8 cellular contexts compared by ENCODE assay signal in genomic region chr6:163354779-163355431, GRCh38. TPM values are rescaled to one million over a fixed set of nuclear protein-coding genes. Genes with fewer than 3 reads are reported as not detected.
DNase-seq lines count a peak whose midpoint lies in the region; ATAC-seq, FAIRE-seq and TF ChIP-seq lines count a peak whose summit lies in the region.

No MANE protein-coding gene starts in this region.

- no peaks in the 10 kb centered on the region for H3K79me2 ChIP-seq in keratinocyte (ENCODE audit: control insufficient read depth, insufficient read depth, low read length)

- dilution Hi-C loops in keratinocyte (cut with MboI; ENCODE audit: extremely low pct_ligation_motif_present, low sequenced_read_pairs): no loop called here

- H3K27ac Mint-ChIP-seq in activated T-helper 2 cell treated with anti-CD3 and anti-CD28 coated beads, Interferon-gamma antibody, Interleukin-2, Interleukin-4, amounts not matched to agents 10 μg/mL and 5 μg/mL and 100 μg/mL, durations not matched to agents 14 hours and 24 hours and 36 hours: no peak overlapping the region
- H3K27ac Mint-ChIP-seq in activated naive CD4-positive, alpha-beta T cell treated with anti-CD3 and anti-CD28 coated beads for 36 hours: no peak overlapping the region

- H4K20me1 ChIP-seq in keratinocyte (ENCODE audit: control insufficient read depth, extremely low read depth, insufficient read depth, low read length): no peaks in the 10 kb centered on the region

- no peak for TF ChIP-seq POLR2A in testis (IDR thresholded peaks at IDR 0.05)

- no peaks in the 10 kb centered on the region for H3K4me1 Mint-ChIP-seq in activated T-helper 2 cell treated with anti-CD3 and anti-CD28 coated beads, Interferon-gamma antibody, Interleukin-2, Interleukin-4, amounts not matched to agents 10 μg/mL and 5 μg/mL and 100 μg/mL, durations not matched to agents 14 hours and 24 hours and 36 hours (ENCODE audit: low read depth)
- no peaks in the 10 kb centered on the region for H3K4me1 Mint-ChIP-seq in activated naive CD4-positive, alpha-beta T cell treated with anti-CD3 and anti-CD28 coated beads for 36 hours (ENCODE audit: low read depth)

- H3K27me3 ChIP-seq in keratinocyte (ENCODE audit: control insufficient read depth, extremely low read depth, insufficient read depth, low read length) (no peaks in the 10 kb centered on the region), testis (no peaks in the 10 kb centered on the region)
- no peaks in the 10 kb centered on the region for H3K27me3 ChIP-seq in effector memory CD4-positive, alpha-beta T cell (replicated peaks; ENCODE audit: control insufficient read depth, insufficient read depth, low read length, poor library complexity, severe bottlenecking)

- peak; percentile 85 for ATAC-seq in HG02759 (IDR thresholded peaks at IDR 0.05; ENCODE audit: unreplicated experiment)

- peak overlapping the region; percentile 39 for H2AFZ ChIP-seq in keratinocyte (ENCODE audit: control insufficient read depth, low read length)

- H3K4me1 ChIP-seq in keratinocyte (ENCODE audit: control insufficient read depth, extremely low read depth, insufficient read depth, low read length) (peaks cover 17% of the 10 kb centered on the region), testis (peaks cover 51% of the 10 kb centered on the region)
- no peaks in the 10 kb centered on the region for H3K4me1 ChIP-seq in effector memory CD4-positive, alpha-beta T cell (ENCODE audit: control insufficient read depth, insufficient read depth, low read length, poor library complexity, severe bottlenecking)

- H3K4me3 ChIP-seq in keratinocyte (ENCODE audit: control insufficient read depth in 2 of 3, extremely low read depth in 1 of 3, insufficient read depth in 2 of 3, low read depth in 1 of 3, low read length in 3 of 3) (no peak overlapping the region), testis (no peak overlapping the region)
- H3K4me3 ChIP-seq in effector memory CD4-positive, alpha-beta T cell (ENCODE audit: insufficient read depth, low read depth, low read length, poor library complexity, severe bottlenecking): no peak overlapping the region

- no peak overlapping the region for H3K4me2 ChIP-seq in keratinocyte (ENCODE audit: control insufficient read depth, extremely low read depth, insufficient read depth, low read depth, low read length)

- WGBS in testis, 2 donors: 27 to 29% methylated on average over 11 of the region's 11 CpGs

- CTCF ChIA-PET in activated naive CD4-positive, alpha-beta T cell treated with anti-CD3 and anti-CD28 coated beads for 36 hours (lab: Charles Lee): no interaction called here

- intact Hi-C loops in testis (cut with DNase I; ENCODE audit: low total_unique reads): no loop called here
- intact Hi-C loops in activated T-helper 2 cell treated with anti-CD3 and anti-CD28 coated beads, Interferon-gamma antibody, Interleukin-2, Interleukin-4, amounts not matched to agents 10 μg/mL and 5 μg/mL and 100 μg/mL, durations not matched to agents 14 hours and 24 hours and 36 hours (cut with micrococcal nuclease): no loop called here
- intact Hi-C loops in activated naive CD4-positive, alpha-beta T cell treated with anti-CD3 and anti-CD28 coated beads for 36 hours (cut with micrococcal nuclease): no loop called here

- H3K4me3 Mint-ChIP-seq in activated T-helper 2 cell treated with anti-CD3 and anti-CD28 coated beads, Interferon-gamma antibody, Interleukin-2, Interleukin-4, amounts not matched to agents 10 μg/mL and 5 μg/mL and 100 μg/mL, durations not matched to agents 14 hours and 24 hours and 36 hours (ENCODE audit: low read depth): no peak overlapping the region
- H3K4me3 Mint-ChIP-seq in activated naive CD4-positive, alpha-beta T cell treated with anti-CD3 and anti-CD28 coated beads for 36 hours: no peak overlapping the region

- no peaks in the 10 kb centered on the region for H3K9me3 ChIP-seq in keratinocyte (ENCODE audit: control insufficient read depth, low read depth, low read length)
- no peaks in the 10 kb centered on the region for H3K9me3 ChIP-seq in testis
- no peaks in the 10 kb centered on the region for H3K9me3 ChIP-seq in effector memory CD4-positive, alpha-beta T cell (ENCODE audit: control insufficient read depth, low read length)

- H3K9ac ChIP-seq in keratinocyte (ENCODE audit: control insufficient read depth, extremely low read depth, insufficient read depth, low read length): no peak overlapping the region

- H3K9me1 ChIP-seq in keratinocyte (ENCODE audit: control insufficient read depth, extremely low read depth, insufficient read depth, low read length): no peaks in the 10 kb centered on the region

- H3K9me3 Mint-ChIP-seq in activated T-helper 2 cell treated with anti-CD3 and anti-CD28 coated beads, Interferon-gamma antibody, Interleukin-2, Interleukin-4, amounts not matched to agents 10 μg/mL and 5 μg/mL and 100 μg/mL, durations not matched to agents 14 hours and 24 hours and 36 hours: no peaks in the 10 kb centered on the region
- no peaks in the 10 kb centered on the region for H3K9me3 Mint-ChIP-seq in activated naive CD4-positive, alpha-beta T cell treated with anti-CD3 and anti-CD28 coated beads for 36 hours

- no peaks in the 10 kb centered on the region for H3K27me3 Mint-ChIP-seq in activated T-helper 2 cell treated with anti-CD3 and anti-CD28 coated beads, Interferon-gamma antibody, Interleukin-2, Interleukin-4, amounts not matched to agents 10 μg/mL and 5 μg/mL and 100 μg/mL, durations not matched to agents 14 hours and 24 hours and 36 hours (ENCODE audit: low read depth)
- peaks cover 3% of the 10 kb centered on the region for H3K27me3 Mint-ChIP-seq in activated naive CD4-positive, alpha-beta T cell treated with anti-CD3 and anti-CD28 coated beads for 36 hours (ENCODE audit: low read depth)

- H3K36me3 ChIP-seq in keratinocyte (ENCODE audit: control insufficient read depth in 2 of 2, extremely low read depth in 1 of 2, insufficient read depth in 2 of 2, low read length in 2 of 2): no peaks in the 10 kb centered on the region
- no peaks in the 10 kb centered on the region for H3K36me3 ChIP-seq in testis (ENCODE audit: low read depth, missing control alignments)
- H3K36me3 ChIP-seq in effector memory CD4-positive, alpha-beta T cell (ENCODE audit: control insufficient read depth, insufficient read depth, low read length): no peaks in the 10 kb centered on the region

- no peak for FAIRE-seq in keratinocyte (lab: Jason Lieb, UNC)

- DNase-seq in C1 segment of cervical spinal cord (lab: John Stamatoyannopoulos, UW): peak in 9 of 14 donors; percentile 27 to 77 (median 62)
- DNase-seq in SIG-M5 treated with dmso at 0.1 percent for 504 hours (lab: John Stamatoyannopoulos, UW; ENCODE audit: unreplicated experiment): peak; percentile 77
- no peak for DNase-seq in keratinocyte (ENCODE audit: low read depth, low spot score)
- DNase-seq in testis: peak; percentile 88
- DNase-seq in activated T-helper 2 cell treated with anti-CD3 and anti-CD28 coated beads, Interferon-gamma antibody, Interleukin-2, Interleukin-4, amounts not matched to agents 10 μg/mL and 5 μg/mL and 100 μg/mL, durations not matched to agents 14 hours and 24 hours and 36 hours (ENCODE audit: low spot score): no peak
- no peak for DNase-seq in effector memory CD4-positive, alpha-beta T cell
- no peak for DNase-seq in activated naive CD4-positive, alpha-beta T cell treated with anti-CD3 and anti-CD28 coated beads for 36 hours

- H3K36me3 Mint-ChIP-seq in activated T-helper 2 cell treated with anti-CD3 and anti-CD28 coated beads, Interferon-gamma antibody, Interleukin-2, Interleukin-4, amounts not matched to agents 10 μg/mL and 5 μg/mL and 100 μg/mL, durations not matched to agents 14 hours and 24 hours and 36 hours (ENCODE audit: low read depth): no peaks in the 10 kb centered on the region
- no peaks in the 10 kb centered on the region for H3K36me3 Mint-ChIP-seq in activated naive CD4-positive, alpha-beta T cell treated with anti-CD3 and anti-CD28 coated beads for 36 hours (ENCODE audit: low read depth)

- H3K27ac ChIP-seq in keratinocyte (ENCODE audit: control insufficient read depth, insufficient read depth, low read length): no peak overlapping the region
- peak overlapping the region; percentile 11 to 66 for H3K27ac ChIP-seq in testis
- no peak overlapping the region for H3K27ac ChIP-seq in effector memory CD4-positive, alpha-beta T cell (ENCODE audit: insufficient read depth, low read length, poor library complexity, severe bottlenecking)

- TF ChIP-seq CTCF in keratinocyte (optimal IDR thresholded peaks at IDR 0.05 in 1 of 3, IDR thresholded peaks at IDR 0.05 in 1 of 3, conservative IDR thresholded peaks at IDR 0.05 in 1 of 3; ENCODE audit: extremely low read depth in 1 of 3, insufficient read depth in 2 of 3, low read length in 3 of 3) (no peak), testis (IDR thresholded peaks at IDR 0.05) (no peak)

RNA-seq across cellular contexts. Expression of gene QKI, which starts 59.6 kb away (rescaled TPM):
- polyA plus RNA-seq in keratinocyte (44.7 to 82.8 TPM (median 53.3 TPM) in 3 replicates), testis (ENCODE audit: insufficient read depth, low read depth, low replicate concordance) (148 TPM)
- 99.8 TPM for polyA plus RNA-seq in keratinocyte (2011; ENCODE audit: low read depth)
- 53.5 and 69.8 TPM in 2 replicates for polyA plus RNA-seq in keratinocyte (2011; cell fraction: cytosol; rRNA removed)
- polyA plus RNA-seq in keratinocyte (2011; cell fraction: nucleus; rRNA removed): 66.5 and 75.1 TPM in 2 replicates
- polyA plus RNA-seq in keratinocyte (2012; ENCODE audit: low replicate concordance): 38.5 and 47.5 TPM in 2 replicates
- polyA minus RNA-seq in keratinocyte: 135 to 160 TPM (median 157 TPM) in 3 replicates
- 79.2 TPM for polyA minus RNA-seq in keratinocyte (2011; cell fraction: cytosol; rRNA and poly(A)+ RNA removed)
- 79.6 and 101 TPM in 2 replicates for polyA minus RNA-seq in keratinocyte (2011; cell fraction: nucleus; rRNA and poly(A)+ RNA removed)
- 100 to 1,000 TPM; 315 to 366 TPM for total RNA-seq in testis
- 64.0 and 65.1 TPM in 2 replicates for total RNA-seq in activated T-helper 2 cell treated with anti-CD3 and anti-CD28 coated beads, Interferon-gamma antibody, Interleukin-2, Interleukin-4, amounts not matched to agents 10 μg/mL and 5 μg/mL and 100 μg/mL, durations not matched to agents 14 hours and 24 hours and 36 hours
- total RNA-seq in activated naive CD4-positive, alpha-beta T cell treated with anti-CD3 and anti-CD28 coated beads for 36 hours: 10 to 100 TPM; 34.6 to 38.4 TPM

Comparison
In these comparisons a context has a peak if more than half of its experiments do, and no peak if none do; other contexts are left out.
1. DNase-seq: peak in C1 segment of cervical spinal cord (9 of 14), SIG-M5 treated with dmso at 0.1 percent for 504 hours (single experiment) and testis (single experiment); none in keratinocyte (single experiment), activated T-helper 2 cell treated with anti-CD3 and anti-CD28 coated beads, Interferon-gamma antibody, Interleukin-2, Interleukin-4, amounts not matched to agents 10 μg/mL and 5 μg/mL and 100 μg/mL, durations not matched to agents 14 hours and 24 hours and 36 hours (single experiment), effector memory CD4-positive, alpha-beta T cell (0 of 3) and activated naive CD4-positive, alpha-beta T cell treated with anti-CD3 and anti-CD28 coated beads for 36 hours (single experiment).
2. H3K27ac ChIP-seq: peak in testis (2 of 2); none in keratinocyte (single experiment) and effector memory CD4-positive, alpha-beta T cell (single experiment).